Comparison of ENCODE assay signal across 11 cellular contexts in genomic region chr5:36928947-36929346, GRCh38. TPM values are rescaled to one million over a fixed set of nuclear protein-coding genes. Genes with fewer than 3 reads are reported as not detected.
DNase-seq lines count a peak whose midpoint lies in the region; ATAC-seq, FAIRE-seq and TF ChIP-seq lines count a peak whose summit lies in the region.
"Had no signal": no experiment of that assay in that cellular context is flagged by ENCODE, and none has a peak within 500 bp of the region (broad histone marks: within the 10 kb centered on the region; RNA-seq: fewer than 3 reads in every experiment).

No MANE protein-coding gene starts in this region.

- no peaks in the 10 kb centered on the region for H3K4me1 ChIP-seq in right lobe of liver

- intact Hi-C loops in natural killer cell (cut with micrococcal nuclease) (loop anchor here (5.0 kb wide), 1 partner anchor 52 kb away; the partner anchor contains the start of gene NIPBL), right lobe of liver (cut with DNase I) (no loop called here)

- in situ Hi-C loops in brain microvascular endothelial cell (cut with HindIII; ENCODE audit: low pct_ligation_motif_present, low sequenced_read_pairs), result no loop called here

- TF ChIP-seq CTCF in brain microvascular endothelial cell (IDR thresholded peaks at IDR 0.05; ENCODE audit: low read depth, low read length, missing control alignments), result no peak
- no peak for TF ChIP-seq CTCF in natural killer cell (IDR thresholded peaks at IDR 0.05)
- no peak for TF ChIP-seq CTCF in right lobe of liver (IDR thresholded peaks at IDR 0.05)
- no peak for TF ChIP-seq CTCF in type B pancreatic cell (conservative IDR thresholded peaks at IDR 0.05)

- H3K27me3 Mint-ChIP-seq in natural killer cell (ENCODE audit: low read depth in 2 of 2) (no peaks in the 10 kb centered on the region), type B pancreatic cell (no peaks in the 10 kb centered on the region)

- H3K9me3 Mint-ChIP-seq in natural killer cell (no peaks in the 10 kb centered on the region), type B pancreatic cell (no peaks in the 10 kb centered on the region)

- H3K4me3 Mint-ChIP-seq in natural killer cell (no peak overlapping the region), type B pancreatic cell (no peak overlapping the region)

- peak; percentile 74 for FAIRE-seq in HTR-8/SVneo (lab: Jason Lieb, UNC)
- no peak for FAIRE-seq in GM12891 (lab: Jason Lieb, UNC)

- peak; percentile 87 for DNase-seq in ELR (ENCODE audit: low read depth)
- DNase-seq in HTR-8/SVneo (ENCODE audit: insufficient read length, low spot score), result peak; percentile 48
- DNase-seq in brain microvascular endothelial cell, result peak; percentile 28
- DNase-seq in natural killer cell, result no peak
- DNase-seq in T1000 (lab: John Stamatoyannopoulos, UW), result no peak
- DNase-seq in GM12891 (ENCODE audit: insufficient read length, low spot score), result no peak
- no peak for DNase-seq in right lobe of liver
- DNase-seq in type B pancreatic cell (ENCODE audit: extremely low spot score, unreplicated experiment), result no peak
- DNase-seq: activated CD4-positive, alpha-beta T cell treated with anti-CD3 and anti-CD28 coated beads for 4 hours; central memory CD4-positive, alpha-beta T cell; stimulated activated CD4-positive, alpha-beta T cell treated with anti-CD3 and anti-CD28 coated beads, Interleukin-4, amount 100 ng/mL, for 1 hour had no signal

- no peaks in the 10 kb centered on the region for H3K9me3 ChIP-seq in right lobe of liver

- H3K27ac Mint-ChIP-seq in natural killer cell (peak overlapping the region; percentile 13 to 47), type B pancreatic cell (no peak overlapping the region)

- H3K27me3 ChIP-seq in brain microvascular endothelial cell (replicated peaks) (no peaks in the 10 kb centered on the region), right lobe of liver (no peaks in the 10 kb centered on the region)

- H3K4me1 Mint-ChIP-seq in natural killer cell (peaks cover 78 to 83% of the 10 kb centered on the region in 2 donors), type B pancreatic cell (ENCODE audit: unreplicated experiment) (peaks cover 26% of the 10 kb centered on the region)

- no peak overlapping the region for H3K4me3 ChIP-seq in brain microvascular endothelial cell (ENCODE audit: low read depth, low read length)
- no peak overlapping the region for H3K4me3 ChIP-seq in right lobe of liver

- 13% methylated on average over 1 of the region's 1 CpG for WGBS in right lobe of liver (ENCODE audit: insufficient coverage, low coverage, low lambda C conversion rate, missing lambda C conversion rate)

- TF ChIP-seq POLR2A in GM12891 (IDR thresholded peaks at IDR 0.05; ENCODE audit: low read depth, low read length) (no peak), right lobe of liver (IDR thresholded peaks at IDR 0.05) (no peak)

- H3K36me3 Mint-ChIP-seq in natural killer cell (no peaks in the 10 kb centered on the region), type B pancreatic cell (no peaks in the 10 kb centered on the region)

- ATAC-seq in natural killer cell (peak in 2 of 3 donors; percentile 68 to 83), right lobe of liver (no peak)

- H3K36me3 ChIP-seq in brain microvascular endothelial cell (replicated peaks) (no peaks in the 10 kb centered on the region), right lobe of liver (no peaks in the 10 kb centered on the region)

- H3K27ac ChIP-seq in brain microvascular endothelial cell, result no peak overlapping the region
- H3K27ac ChIP-seq in right lobe of liver, result no peak overlapping the region

TF ChIP-seq in GM12891, 5 proteins besides CTCF, POLR2A, EP300 and RAD21:
- no peak for TF ChIP-seq POU2F2 (IDR thresholded peaks at IDR 0.05; ENCODE audit: low read depth, low read length)
- no peak for TF ChIP-seq SPI1 (IDR thresholded peaks at IDR 0.05; ENCODE audit: low read depth, low read length)
- no peak for TF ChIP-seq POLR2AphosphoS5 (IDR thresholded peaks at IDR 0.05; ENCODE audit: low read depth, low read length)
- TF ChIP-seq TAF1 (IDR thresholded peaks at IDR 0.05; ENCODE audit: low read depth, low read length), result no peak
- no peak for TF ChIP-seq PAX5 (IDR thresholded peaks at IDR 0.05; ENCODE audit: insufficient read depth, low read length, severe bottlenecking)

RNA-seq across cellular contexts. Expression of gene NIPBL, which starts 52.4 kb away (rescaled TPM):
- total RNA-seq in natural killer cell (100 to 1,000 TPM; 137 to 153 (median 145) TPM), right lobe of liver (10 to 100 TPM; 16.0 to 29.2 (median 24.6) TPM), type B pancreatic cell (ENCODE audit: low replicate concordance) (52.8 and 65.7 TPM in 2 replicates)
- polyA plus RNA-seq in GM12891 (2012; ENCODE audit: low read depth, missing spikeins), result 12.6 TPM

Comparison
In these comparisons a context has a peak if more than half of its experiments do, and no peak if none do; other contexts are left out.
1. DNase-seq: peak in ELR (single experiment), HTR-8/SVneo (single experiment) and brain microvascular endothelial cell (single experiment); none in natural killer cell (single experiment), T1000 (single experiment), GM12891 (single experiment), right lobe of liver (0 of 3) and type B pancreatic cell (single experiment).
2. ATAC-seq: peak in natural killer cell (2 of 3); none in right lobe of liver (0 of 4).